ENCODE assay signal across 8 cellular contexts in the genomic region with DNA sequence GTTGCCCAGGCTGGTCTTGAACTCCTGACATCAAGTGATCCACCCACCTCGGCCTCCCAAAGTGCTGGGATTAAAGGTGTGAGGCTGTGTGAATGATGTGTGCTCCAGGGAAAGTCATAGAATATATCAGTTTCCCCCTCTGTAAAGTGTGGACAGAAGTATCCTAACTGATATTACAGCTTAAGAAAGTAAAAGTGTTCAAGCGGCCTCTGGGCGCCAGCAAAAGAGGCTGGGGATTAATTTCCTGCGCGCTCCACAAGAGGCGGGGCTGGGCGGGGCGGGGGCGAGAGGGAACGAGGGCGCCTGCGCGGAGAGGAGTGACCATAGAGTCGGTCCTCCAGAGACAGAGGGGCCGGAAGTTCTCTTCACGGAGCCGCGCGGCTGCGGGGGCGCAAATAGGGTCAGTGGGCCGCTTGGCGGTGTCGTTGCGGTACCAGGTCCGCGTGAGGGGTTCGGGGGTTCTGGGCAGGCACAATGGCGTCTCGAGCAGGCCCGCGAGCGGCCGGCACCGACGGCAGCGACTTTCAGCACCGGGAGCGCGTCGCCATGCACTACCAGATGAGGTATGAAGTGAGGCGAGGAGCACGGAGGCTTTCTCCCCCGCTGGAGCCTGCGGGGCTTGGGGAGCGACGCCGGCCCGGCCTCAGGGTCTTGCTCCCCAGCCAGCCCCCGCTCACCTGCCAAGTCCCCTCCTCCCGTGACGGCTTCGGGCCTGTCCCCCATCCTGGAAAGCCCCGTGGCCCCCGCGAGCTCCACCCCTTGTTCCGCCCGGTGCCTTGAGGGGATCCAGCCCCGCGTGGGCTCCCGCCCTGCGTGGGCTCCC. TPM values are rescaled to one million over a fixed set of nuclear protein-coding genes. Genes with fewer than 3 reads are reported as not detected.
DNase-seq lines count a peak whose midpoint lies in the region; ATAC-seq, FAIRE-seq and TF ChIP-seq lines count a peak whose summit lies in the region.

Gene JAGN1 (plus strand): TSS at position 362 of the 823 bp plus-strand sequence. CDS start 113 bp downstream, at position 475.

- no peak for TF ChIP-seq CTCF in epithelial cell of esophagus (IDR thresholded peaks at IDR 0.05; ENCODE audit: insufficient read depth, low read depth, low read length, missing control alignments)

- H3K4me3 ChIP-seq in epithelial cell of esophagus (ENCODE audit: low read length) (peak within 1 kb of the TSS; percentile 80), mononuclear cell (ENCODE audit: low read length) (peak within 1 kb of the TSS; percentile 98)

- FAIRE-seq in HTR-8/SVneo (lab: Jason Lieb, UNC), result no peak

- peaks cover 34% of the 10 kb centered on the region for H3K4me1 ChIP-seq in mononuclear cell (ENCODE audit: insufficient read depth, low read length)

- no peaks in the 10 kb centered on the region for H3K27me3 ChIP-seq in mononuclear cell (ENCODE audit: insufficient read depth, low read length)

- in situ Hi-C loops in Caki2 (cut with HindIII; ENCODE audit: low pct_unique_long_range_greater_than_20kb, low sequenced_read_pairs), result no loop called here

- DNase-seq in Caki2 (ENCODE audit: low read depth), result peak; percentile 79
- peak; percentile 71 for DNase-seq in HTR-8/SVneo (ENCODE audit: insufficient read length, low spot score)
- peak; percentile 62 for DNase-seq in OCI-M2 (lab: John Stamatoyannopoulos, UW; ENCODE audit: unreplicated experiment)
- peak; percentile 89 for DNase-seq in activated T-cell treated with anti-CD3 and anti-CD28 coated beads for 24 hours (ENCODE audit: low read depth)
- peak; percentile 90 for DNase-seq in epithelial cell of esophagus (ENCODE audit: low read depth)
- peak; percentile 85 for DNase-seq in stimulated activated CD8-positive, alpha-beta memory T cell treated with anti-CD3 and anti-CD28 coated beads, Interleukin-2, amount 100 ng/mL, for 1 hour (ENCODE audit: low read depth in 2 of 2)

- no peaks in the 10 kb centered on the region for H3K9me3 ChIP-seq in mononuclear cell (ENCODE audit: low read depth, low read length)

- ATAC-seq in GM21367 (IDR thresholded peaks at IDR 0.05; ENCODE audit: unreplicated experiment), result peak; percentile 61

RNA-seq across cellular contexts. Expression of gene JAGN1, which starts in this region (rescaled TPM):
- 19.7 and 36.5 TPM in 2 replicates for total RNA-seq in Caki2 (2014; rRNA removed; shearing (Covaris generic); ENCODE audit: low replicate concordance)
- total RNA-seq in mononuclear cell, result 15.0 TPM

Comparison
In these comparisons a context has a peak if more than half of its experiments do, and no peak if none do; other contexts are left out.
1. Peak in every context shown above with its lines: DNase-seq, ATAC-seq and H3K4me3 ChIP-seq.